8 cellular contexts compared by ENCODE assay signal in genomic region chr7:44797329-44798258, GRCh38. TPM values are rescaled to one million over a fixed set of nuclear protein-coding genes. Genes with fewer than 3 reads are reported as not detected.
DNase-seq lines count a peak whose midpoint lies in the region; ATAC-seq and TF ChIP-seq lines count a peak whose summit lies in the region.

No MANE protein-coding gene starts in this region.

- DNase-seq in DMS79 (lab: John Stamatoyannopoulos, UW) (peak; percentile 77), GM23248 (peak; percentile 95), LoVo (ENCODE audit: low spot score) (peak; percentile 92), RWPE2 (ENCODE audit: low spot score) (peak; percentile 85), fibroblast of mammary gland (ENCODE audit: low read depth) (peak; percentile 83)
- DNase-seq in activated T-helper 9 cell treated with anti-CD3 and anti-CD28 coated beads, Interleukin-2, amount 50 U/mL, for 16 hours (ENCODE audit: low read depth), result peak; percentile 76
- peak; percentile 65 to 86 (median 80) for DNase-seq in naive thymus-derived CD4-positive, alpha-beta T cell
- peak; percentile 64 to 66 for DNase-seq in stimulated activated effector memory CD8-positive, alpha-beta T cell treated with anti-CD3 and anti-CD28 coated beads, Interleukin-12 subunit alpha, Interleukin-12 subunit beta, amount 100 ng/mL, for 72 hours (ENCODE audit: low spot score in 2 of 2)

- H3K4me3 Mint-ChIP-seq in naive thymus-derived CD4-positive, alpha-beta T cell, result peak overlapping the region; percentile 87 to 99 (median 98)
- peak overlapping the region; percentile 97 for H3K4me3 Mint-ChIP-seq in stimulated activated effector memory CD8-positive, alpha-beta T cell treated with anti-CD3 and anti-CD28 coated beads, Interleukin-12 subunit alpha, Interleukin-12 subunit beta, amount 100 ng/mL, for 72 hours

- peaks cover 34% of the 10 kb centered on the region for H3K36me3 ChIP-seq in GM23248 (ENCODE audit: low read depth)
- peaks cover 57% of the 10 kb centered on the region for H3K36me3 ChIP-seq in RWPE2 (ENCODE audit: low read depth)
- H3K36me3 ChIP-seq in naive thymus-derived CD4-positive, alpha-beta T cell (ENCODE audit: control insufficient read depth in 2 of 3, insufficient read depth in 3 of 3, low read length in 3 of 3), result peaks cover 4 to 38% (median 24%) of the 10 kb centered on the region in 3 experiments

- H3K27ac Mint-ChIP-seq in naive thymus-derived CD4-positive, alpha-beta T cell, result peak overlapping the region; percentile 90 to 99 (median 97)
- peak overlapping the region; percentile 99 for H3K27ac Mint-ChIP-seq in stimulated activated effector memory CD8-positive, alpha-beta T cell treated with anti-CD3 and anti-CD28 coated beads, Interleukin-12 subunit alpha, Interleukin-12 subunit beta, amount 100 ng/mL, for 72 hours

- H3K79me2 ChIP-seq in GM23248 (ENCODE audit: insufficient read depth), result peaks cover 56% of the 10 kb centered on the region

- H3K36me3 Mint-ChIP-seq in naive thymus-derived CD4-positive, alpha-beta T cell, result peaks cover 4 to 34% (median 21%) of the 10 kb centered on the region in 5 donors
- H3K36me3 Mint-ChIP-seq in stimulated activated effector memory CD8-positive, alpha-beta T cell treated with anti-CD3 and anti-CD28 coated beads, Interleukin-12 subunit alpha, Interleukin-12 subunit beta, amount 100 ng/mL, for 72 hours, result peaks cover 67% of the 10 kb centered on the region

- H3K9me3 Mint-ChIP-seq in naive thymus-derived CD4-positive, alpha-beta T cell, result peaks cover 0 to 2% (median 0%) of the 10 kb centered on the region in 11 donors
- H3K9me3 Mint-ChIP-seq in stimulated activated effector memory CD8-positive, alpha-beta T cell treated with anti-CD3 and anti-CD28 coated beads, Interleukin-12 subunit alpha, Interleukin-12 subunit beta, amount 100 ng/mL, for 72 hours, result no peaks in the 10 kb centered on the region

- H3K9ac ChIP-seq in GM23248, result peak overlapping the region; percentile 97

- peaks cover 41% of the 10 kb centered on the region for H3F3A ChIP-seq in GM23248 (ENCODE audit: insufficient read depth)

- H3K27ac ChIP-seq in GM23248 (peak overlapping the region; percentile 98), RWPE2 (ENCODE audit: poor library complexity, severe bottlenecking) (peak overlapping the region; percentile 97)
- peak overlapping the region; percentile 98 for H3K27ac ChIP-seq in naive thymus-derived CD4-positive, alpha-beta T cell (ENCODE audit: low read depth, low read length)

- peak overlapping the region; percentile 83 for H3K4me3 ChIP-seq in GM23248
- peak overlapping the region; percentile 92 for H3K4me3 ChIP-seq in RWPE2 (ENCODE audit: severe bottlenecking)
- H3K4me3 ChIP-seq in fibroblast of mammary gland (ENCODE audit: control insufficient read depth, low read depth, low read length), result peak overlapping the region; percentile 98
- peak overlapping the region; percentile 87 for H3K4me3 ChIP-seq in naive thymus-derived CD4-positive, alpha-beta T cell (ENCODE audit: low read length)

- 1 to 2% methylated on average over 26 of the region's 26 CpGs for WGBS in GM23248 (ENCODE audit: low coverage in 1 of 2, low lambda C conversion rate in 2 of 2, missing lambda C conversion rate in 2 of 2), 2 experiments

- POLR2A ChIA-PET in naive thymus-derived CD4-positive, alpha-beta T cell (lab: Charles Lee), result interaction anchor here (0.7 to 2.7 kb wide), 21 partner anchors 10 to 337 kb away, joined by 3 to 43 read pairs (median 4); partner anchors contain the start of genes H2AZ2, OGDH, PURB and TMED4

- H3K9me2 ChIP-seq in GM23248 (ENCODE audit: insufficient read depth), result no peaks in the 10 kb centered on the region

- TF ChIP-seq CTCF in RWPE2 (IDR thresholded peaks at IDR 0.05; ENCODE audit: poor library complexity, severe bottlenecking), result peak; percentile 47
- peak; percentile 27 for TF ChIP-seq CTCF in fibroblast of mammary gland (conservative IDR thresholded peaks at IDR 0.05; ENCODE audit: control insufficient read depth, insufficient read depth, low read depth, low read length)

- in situ Hi-C loops in GM23248 (cut with MboI), result no loop called here

- H3K27me3 Mint-ChIP-seq in naive thymus-derived CD4-positive, alpha-beta T cell, result no peaks in the 10 kb centered on the region

- H3K9me3 ChIP-seq in GM23248 (ENCODE audit: low read depth) (no peaks in the 10 kb centered on the region), RWPE2 (ENCODE audit: severe bottlenecking) (no peaks in the 10 kb centered on the region)
- no peaks in the 10 kb centered on the region for H3K9me3 ChIP-seq in naive thymus-derived CD4-positive, alpha-beta T cell (ENCODE audit: control insufficient read depth in 2 of 3, low read length in 3 of 3)

- peak overlapping the region; percentile 85 for H3K4me2 ChIP-seq in GM23248 (ENCODE audit: unreplicated experiment)

- ATAC-seq in RWPE2 (ENCODE audit: low read depth), result peak; percentile 61
- ATAC-seq in naive thymus-derived CD4-positive, alpha-beta T cell, result peak; percentile 67
- peak; percentile 69 for ATAC-seq in stimulated activated effector memory CD8-positive, alpha-beta T cell treated with anti-CD3 and anti-CD28 coated beads, Interleukin-12 subunit alpha, Interleukin-12 subunit beta, amount 100 ng/mL, for 72 hours

- intact Hi-C loops in naive thymus-derived CD4-positive, alpha-beta T cell (cut with micrococcal nuclease), result loop anchor here (1.0 to 5.0 kb wide), 17 partner anchors 51 to 871 kb away; partner anchors contain the start of genes TBRG4 (in 2 of the 2), CCM2 (in 1 of the 2), DDX56 (in 1 of the 2) and H2AZ2 (in 1 of the 2)

- CTCF ChIA-PET in naive thymus-derived CD4-positive, alpha-beta T cell (lab: Charles Lee), result interaction anchor here (0.5 to 1.8 kb wide), 10 partner anchors 23 to 339 kb away, joined by 3 to 5 read pairs (median 4); partner anchors contain the start of gene H2AZ2

- H3K27me3 ChIP-seq in GM23248 (replicated peaks; ENCODE audit: insufficient read depth) (no peaks in the 10 kb centered on the region), RWPE2 (ENCODE audit: insufficient read depth, poor library complexity, severe bottlenecking) (no peaks in the 10 kb centered on the region)
- no peaks in the 10 kb centered on the region for H3K27me3 ChIP-seq in naive thymus-derived CD4-positive, alpha-beta T cell (ENCODE audit: control insufficient read depth in 2 of 2, insufficient read depth in 2 of 2, low read length in 2 of 2)

- peaks cover 17% of the 10 kb centered on the region for H3K4me1 ChIP-seq in GM23248 (ENCODE audit: insufficient read depth)
- peaks cover 14% of the 10 kb centered on the region for H3K4me1 ChIP-seq in RWPE2 (ENCODE audit: insufficient read depth, poor library complexity, severe bottlenecking)
- peaks cover 12 to 21% of the 10 kb centered on the region in 2 donors for H3K4me1 ChIP-seq in naive thymus-derived CD4-positive, alpha-beta T cell (ENCODE audit: control insufficient read depth in 2 of 2, insufficient read depth in 2 of 2, low read length in 2 of 2)

- H2AFZ ChIP-seq in GM23248, result peak overlapping the region; percentile 5; the same call in 1 of the 2 replicates

- peaks cover 8 to 41% (median 38%) of the 10 kb centered on the region in 7 donors for H3K4me1 Mint-ChIP-seq in naive thymus-derived CD4-positive, alpha-beta T cell
- peaks cover 32% of the 10 kb centered on the region for H3K4me1 Mint-ChIP-seq in stimulated activated effector memory CD8-positive, alpha-beta T cell treated with anti-CD3 and anti-CD28 coated beads, Interleukin-12 subunit alpha, Interleukin-12 subunit beta, amount 100 ng/mL, for 72 hours

- H4K20me1 ChIP-seq in GM23248 (ENCODE audit: insufficient read depth), result peaks cover 17% of the 10 kb centered on the region; the same call in 1 of the 2 replicates

RNA-seq across cellular contexts. Expression of gene PPIA, which starts 1.1 kb away (rescaled TPM):
- 2,655 and 2,752 TPM in 2 replicates for total RNA-seq in GM23248 (2014; rRNA removed; shearing (Covaris generic))
- polyA plus RNA-seq in GM23248 (2016; fragmentation: Nextera tagmentation; extraction: Ambion mirVana), result 3,114 and 3,141 TPM in 2 replicates
- total RNA-seq in naive thymus-derived CD4-positive, alpha-beta T cell, result 1,000 to 10,000 TPM in 1 of 5 experiments, 100 to 1,000 TPM in 4; 535 to 1,748 (median 620) TPM
- polyA plus RNA-seq in naive thymus-derived CD4-positive, alpha-beta T cell, result 1,000 to 10,000 TPM; 3,113 to 3,303 TPM

RNA-seq across cellular contexts. Expression of gene ZMIZ2, which starts 48.9 kb away (rescaled TPM):
- 9.7 and 12.4 TPM in 2 replicates for total RNA-seq in GM23248 (2014; rRNA removed; shearing (Covaris generic))
- 6.1 and 7.8 TPM in 2 replicates for polyA plus RNA-seq in GM23248 (2016; fragmentation: Nextera tagmentation; extraction: Ambion mirVana)
- 100 to 1,000 TPM; 108 to 187 (median 144) TPM for total RNA-seq in naive thymus-derived CD4-positive, alpha-beta T cell
- 1 to 10 TPM; 4.4 to 7.7 TPM for polyA plus RNA-seq in naive thymus-derived CD4-positive, alpha-beta T cell

RNA-seq across cellular contexts. Expression of gene H2AZ2, which starts 50.3 kb away (rescaled TPM):
- 138 and 179 TPM in 2 replicates for total RNA-seq in GM23248 (2014; rRNA removed; shearing (Covaris generic))
- polyA plus RNA-seq in GM23248 (2016; fragmentation: Nextera tagmentation; extraction: Ambion mirVana), result 165 and 166 TPM in 2 replicates
- 100 to 1,000 TPM; 141 to 284 (median 143) TPM for total RNA-seq in naive thymus-derived CD4-positive, alpha-beta T cell
- 100 to 1,000 TPM; 202 to 252 TPM for polyA plus RNA-seq in naive thymus-derived CD4-positive, alpha-beta T cell

Comparison
In these comparisons a context has a peak if more than half of its experiments do, and no peak if none do; other contexts are left out.
1. Peak in every context shown above with its lines: DNase-seq, ATAC-seq, H3K4me3 ChIP-seq and H3K27ac ChIP-seq.